Comparison of ENCODE assay signal across 1 cellular context in the genomic region with DNA sequence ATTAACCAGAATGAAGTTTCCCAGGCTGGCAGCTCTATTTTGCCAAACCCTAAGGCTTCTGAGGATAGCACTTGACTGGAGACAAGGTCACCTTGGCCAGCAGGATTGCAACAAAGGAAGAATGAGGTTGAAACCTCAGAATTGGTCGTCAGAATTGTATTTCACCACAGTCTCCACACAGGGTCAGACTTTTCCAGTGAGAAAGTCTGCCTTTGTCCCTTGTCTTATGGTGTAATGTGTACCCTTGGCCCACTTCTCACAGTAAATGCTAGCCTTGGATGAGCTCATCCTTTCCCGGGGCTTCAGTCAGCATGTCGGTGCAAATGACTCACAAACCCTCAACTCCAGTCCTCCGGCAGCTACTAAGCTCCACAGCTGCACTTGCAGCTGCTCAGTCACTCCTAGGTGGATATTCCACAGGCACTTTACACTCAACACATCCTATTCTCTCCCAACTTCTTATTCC.
TF ChIP-seq lines count a peak whose summit lies in the region.

No MANE protein-coding gene starts in this region.

TF ChIP-seq in SK-N-SH treated with all-trans-retinoic acid at 6 μM for 48 hours, 23 proteins besides CTCF, POLR2A, EP300 and RAD21 (continued from another document):
- TF ChIP-seq, protein P1, sequence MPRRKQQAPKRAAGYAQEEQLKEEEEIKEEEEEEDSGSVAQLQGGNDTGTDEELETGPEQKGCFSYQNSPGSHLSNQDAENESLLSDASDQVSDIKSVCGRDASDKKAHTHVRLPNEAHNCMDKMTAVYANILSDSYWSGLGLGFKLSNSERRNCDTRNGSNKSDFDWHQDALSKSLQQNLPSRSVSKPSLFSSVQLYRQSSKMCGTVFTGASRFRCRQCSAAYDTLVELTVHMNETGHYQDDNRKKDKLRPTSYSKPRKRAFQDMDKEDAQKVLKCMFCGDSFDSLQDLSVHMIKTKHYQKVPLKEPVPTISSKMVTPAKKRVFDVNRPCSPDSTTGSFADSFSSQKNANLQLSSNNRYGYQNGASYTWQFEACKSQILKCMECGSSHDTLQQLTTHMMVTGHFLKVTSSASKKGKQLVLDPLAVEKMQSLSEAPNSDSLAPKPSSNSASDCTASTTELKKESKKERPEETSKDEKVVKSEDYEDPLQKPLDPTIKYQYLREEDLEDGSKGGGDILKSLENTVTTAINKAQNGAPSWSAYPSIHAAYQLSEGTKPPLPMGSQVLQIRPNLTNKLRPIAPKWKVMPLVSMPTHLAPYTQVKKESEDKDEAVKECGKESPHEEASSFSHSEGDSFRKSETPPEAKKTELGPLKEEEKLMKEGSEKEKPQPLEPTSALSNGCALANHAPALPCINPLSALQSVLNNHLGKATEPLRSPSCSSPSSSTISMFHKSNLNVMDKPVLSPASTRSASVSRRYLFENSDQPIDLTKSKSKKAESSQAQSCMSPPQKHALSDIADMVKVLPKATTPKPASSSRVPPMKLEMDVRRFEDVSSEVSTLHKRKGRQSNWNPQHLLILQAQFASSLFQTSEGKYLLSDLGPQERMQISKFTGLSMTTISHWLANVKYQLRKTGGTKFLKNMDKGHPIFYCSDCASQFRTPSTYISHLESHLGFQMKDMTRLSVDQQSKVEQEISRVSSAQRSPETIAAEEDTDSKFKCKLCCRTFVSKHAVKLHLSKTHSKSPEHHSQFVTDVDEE (CRISPR knock-in tag; IDR thresholded peaks at IDR 0.05) = no peak
- peak; percentile 14; the same call in 1 of the 2 replicates for TF ChIP-seq ISL1 (CRISPR knock-in tag; IDR thresholded peaks at IDR 0.05)
- TF ChIP-seq, protein P2, sequence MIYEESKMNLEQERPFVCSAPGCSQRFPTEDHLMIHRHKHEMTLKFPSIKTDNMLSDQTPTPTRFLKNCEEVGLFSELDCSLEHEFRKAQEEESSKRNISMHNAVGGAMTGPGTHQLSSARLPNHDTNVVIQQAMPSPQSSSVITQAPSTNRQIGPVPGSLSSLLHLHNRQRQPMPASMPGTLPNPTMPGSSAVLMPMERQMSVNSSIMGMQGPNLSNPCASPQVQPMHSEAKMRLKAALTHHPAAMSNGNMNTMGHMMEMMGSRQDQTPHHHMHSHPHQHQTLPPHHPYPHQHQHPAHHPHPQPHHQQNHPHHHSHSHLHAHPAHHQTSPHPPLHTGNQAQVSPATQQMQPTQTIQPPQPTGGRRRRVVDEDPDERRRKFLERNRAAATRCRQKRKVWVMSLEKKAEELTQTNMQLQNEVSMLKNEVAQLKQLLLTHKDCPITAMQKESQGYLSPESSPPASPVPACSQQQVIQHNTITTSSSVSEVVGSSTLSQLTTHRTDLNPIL (CRISPR knock-in tag; IDR thresholded peaks at IDR 0.05; ENCODE audit: low read depth) = no peak
- no peak for TF ChIP-seq TOX (CRISPR knock-in tag; IDR thresholded peaks at IDR 0.05; ENCODE audit: borderline replicate concordance)
- TF ChIP-seq ZNF70 (CRISPR knock-in tag; IDR thresholded peaks at IDR 0.05) = no peak
- no peak for TF ChIP-seq SNAI2 (CRISPR knock-in tag; IDR thresholded peaks at IDR 0.05)
- 0 out of 2 replicates have a peak, but pooled peaks have one; percentile 9 for TF ChIP-seq ZNF8 (CRISPR knock-in tag; IDR thresholded peaks at IDR 0.05)
TF ChIP-seq in SK-N-SH treated with all-trans-retinoic acid at 6 μM for 48 hours: peak in this region for 2.
